15 cellular contexts compared by ENCODE assay signal in the genomic region with DNA sequence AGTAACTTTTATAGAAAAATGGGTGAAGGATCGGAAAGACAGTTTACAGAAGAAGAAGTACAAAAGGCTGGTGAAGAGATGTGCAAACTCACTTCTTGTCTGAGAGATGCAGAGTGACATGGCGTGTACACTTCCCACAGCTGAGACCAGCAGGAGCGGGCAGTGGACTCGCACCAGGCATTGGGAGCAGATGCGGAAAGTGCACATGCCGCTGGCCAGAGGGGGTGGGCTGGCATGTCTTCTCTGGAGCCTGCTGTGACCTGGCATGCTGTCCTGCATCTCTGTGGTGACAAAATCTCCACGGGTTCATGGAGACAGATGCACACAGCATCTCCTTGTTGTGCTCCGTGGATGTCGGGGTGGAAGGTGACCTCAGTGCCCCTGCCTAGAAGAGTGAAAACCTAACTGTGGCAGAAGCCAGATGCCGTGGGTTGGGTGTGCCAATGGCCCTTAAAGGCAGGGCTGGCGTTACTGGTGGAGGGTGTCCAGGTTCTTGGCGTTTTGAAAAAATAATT.
DNase-seq lines count a peak whose midpoint lies in the region; ATAC-seq and TF ChIP-seq lines count a peak whose summit lies in the region.
"Had no signal": no experiment of that assay in that cellular context is flagged by ENCODE, and none has a peak within 500 bp of the region (broad histone marks: within the 10 kb centered on the region; RNA-seq: fewer than 3 reads in every experiment).

No MANE protein-coding gene starts in this region.

- H3K36me3 ChIP-seq in suprapubic skin = no peaks in the 10 kb centered on the region

- DNase-seq in activated naive CD8-positive, alpha-beta T cell treated with anti-CD3 and anti-CD28 coated beads, Interleukin-2, amount 10 ng/mL, durations not matched to agents 7 days and 5 days = peak; percentile 14
- DNase-seq in activated naive CD8-positive, alpha-beta T cell treated with anti-CD3 and anti-CD28 coated beads, Interleukin-2, amount 50 U/mL, for 24 hours = no peak
- DNase-seq in chondrocyte (ENCODE audit: low spot score) (peak; percentile 40), memory B cell (ENCODE audit: low spot score in 2 of 2) (no peak), suprapubic skin (ENCODE audit: low spot score in 2 of 2) (peak; percentile 24 to 28), DMS79 treated with DMSO at 0.1 percent for 48 hours (lab: John Stamatoyannopoulos, UW) (no peak)
- DNase-seq: EL, GOT3, NCI-H1048, NCI-H510A treated with DMSO at 0.1 percent for 48 hours, PC-9 had no signal

- POLR2A ChIA-PET in activated naive CD8-positive, alpha-beta T cell treated with anti-CD3 and anti-CD28 coated beads, Interleukin-2, amount 10 ng/mL, durations not matched to agents 7 days and 5 days (lab: Charles Lee) = no interaction called here

- no peak for TF ChIP-seq POLR2A in suprapubic skin (IDR thresholded peaks at IDR 0.05)

- no peaks in the 10 kb centered on the region for H3K9me3 Mint-ChIP-seq in activated naive CD8-positive, alpha-beta T cell treated with anti-CD3 and anti-CD28 coated beads, Interleukin-2, amount 10 ng/mL, durations not matched to agents 7 days and 5 days
- no peaks in the 10 kb centered on the region for H3K9me3 Mint-ChIP-seq in activated naive CD8-positive, alpha-beta T cell treated with anti-CD3 and anti-CD28 coated beads, Interleukin-2, amount 50 U/mL, for 24 hours
- H3K9me3 Mint-ChIP-seq in chondrocyte (ENCODE audit: low read depth) (no peaks in the 10 kb centered on the region), memory B cell (no peaks in the 10 kb centered on the region)

- H3K27ac ChIP-seq in suprapubic skin = no peak overlapping the region
- H3K27ac ChIP-seq: C4-2B, KMS-11, PC-9 had no signal

- no peak overlapping the region for H3K4me3 ChIP-seq in suprapubic skin
- H3K4me3 ChIP-seq: PC-9 had no signal

- no peaks in the 10 kb centered on the region for H3K4me1 ChIP-seq in suprapubic skin

- H3K4me3 Mint-ChIP-seq in activated naive CD8-positive, alpha-beta T cell treated with anti-CD3 and anti-CD28 coated beads, Interleukin-2, amount 10 ng/mL, durations not matched to agents 7 days and 5 days = no peak overlapping the region
- H3K4me3 Mint-ChIP-seq in activated naive CD8-positive, alpha-beta T cell treated with anti-CD3 and anti-CD28 coated beads, Interleukin-2, amount 50 U/mL, for 24 hours = no peak overlapping the region
- no peak overlapping the region for H3K4me3 Mint-ChIP-seq in chondrocyte (ENCODE audit: unreplicated experiment)
- H3K4me3 Mint-ChIP-seq in memory B cell = no peak overlapping the region

- WGBS in suprapubic skin = 90% methylated on average over 12 of the region's 12 CpGs

- no peak overlapping the region for H3K27ac Mint-ChIP-seq in activated naive CD8-positive, alpha-beta T cell treated with anti-CD3 and anti-CD28 coated beads, Interleukin-2, amount 10 ng/mL, durations not matched to agents 7 days and 5 days
- H3K27ac Mint-ChIP-seq in activated naive CD8-positive, alpha-beta T cell treated with anti-CD3 and anti-CD28 coated beads, Interleukin-2, amount 50 U/mL, for 24 hours = no peak overlapping the region
- H3K27ac Mint-ChIP-seq in chondrocyte (ENCODE audit: unreplicated experiment) = no peak overlapping the region
- H3K27ac Mint-ChIP-seq in memory B cell = peak overlapping the region; percentile 39

- no peaks in the 10 kb centered on the region for H3K4me1 Mint-ChIP-seq in activated naive CD8-positive, alpha-beta T cell treated with anti-CD3 and anti-CD28 coated beads, Interleukin-2, amount 10 ng/mL, durations not matched to agents 7 days and 5 days
- no peaks in the 10 kb centered on the region for H3K4me1 Mint-ChIP-seq in activated naive CD8-positive, alpha-beta T cell treated with anti-CD3 and anti-CD28 coated beads, Interleukin-2, amount 50 U/mL, for 24 hours
- H3K4me1 Mint-ChIP-seq in chondrocyte (ENCODE audit: low read depth) (peaks cover 9% of the 10 kb centered on the region), memory B cell (peaks cover 4% of the 10 kb centered on the region)

- H3K27me3 Mint-ChIP-seq in activated naive CD8-positive, alpha-beta T cell treated with anti-CD3 and anti-CD28 coated beads, Interleukin-2, amount 10 ng/mL, durations not matched to agents 7 days and 5 days = peaks cover 13% of the 10 kb centered on the region
- peaks cover 10% of the 10 kb centered on the region for H3K27me3 Mint-ChIP-seq in activated naive CD8-positive, alpha-beta T cell treated with anti-CD3 and anti-CD28 coated beads, Interleukin-2, amount 50 U/mL, for 24 hours
- H3K27me3 Mint-ChIP-seq in chondrocyte (ENCODE audit: low read depth) = no peaks in the 10 kb centered on the region
- peaks cover 13% of the 10 kb centered on the region for H3K27me3 Mint-ChIP-seq in memory B cell

- ATAC-seq in activated naive CD8-positive, alpha-beta T cell treated with anti-CD3 and anti-CD28 coated beads, Interleukin-2, amount 10 ng/mL, durations not matched to agents 7 days and 5 days (ENCODE audit: low read depth) = no peak
- ATAC-seq in activated naive CD8-positive, alpha-beta T cell treated with anti-CD3 and anti-CD28 coated beads, Interleukin-2, amount 50 U/mL, for 24 hours = no peak
- ATAC-seq in memory B cell (ENCODE audit: low read depth) (no peak), HG03097 (IDR thresholded peaks at IDR 0.05; ENCODE audit: low FRiP score, unreplicated experiment) (no peak), HG02610 (IDR thresholded peaks at IDR 0.05; ENCODE audit: unreplicated experiment) (no peak)

- H3K27me3 ChIP-seq in suprapubic skin = no peaks in the 10 kb centered on the region

- TF ChIP-seq EP300 in suprapubic skin (IDR thresholded peaks at IDR 0.05) = no peak

- H3K36me3 Mint-ChIP-seq in activated naive CD8-positive, alpha-beta T cell treated with anti-CD3 and anti-CD28 coated beads, Interleukin-2, amount 10 ng/mL, durations not matched to agents 7 days and 5 days = no peaks in the 10 kb centered on the region
- H3K36me3 Mint-ChIP-seq in activated naive CD8-positive, alpha-beta T cell treated with anti-CD3 and anti-CD28 coated beads, Interleukin-2, amount 50 U/mL, for 24 hours (ENCODE audit: low read depth) = no peaks in the 10 kb centered on the region
- H3K36me3 Mint-ChIP-seq in chondrocyte (ENCODE audit: low read depth) (peaks cover 3% of the 10 kb centered on the region), memory B cell (no peaks in the 10 kb centered on the region)

- TF ChIP-seq CTCF in chondrocyte (IDR thresholded peaks at IDR 0.05) (no peak), suprapubic skin (IDR thresholded peaks at IDR 0.05) (no peak)

- no peaks in the 10 kb centered on the region for H3K9me3 ChIP-seq in suprapubic skin

Comparison
In these comparisons a context has a peak if more than half of its experiments do, and no peak if none do; other contexts are left out.
1. DNase-seq: peak in activated naive CD8-positive, alpha-beta T cell treated with anti-CD3 and anti-CD28 coated beads, Interleukin-2, amount 10 ng/mL, durations not matched to agents 7 days and 5 days (single experiment), chondrocyte (single experiment) and suprapubic skin (2 of 2); none in activated naive CD8-positive, alpha-beta T cell treated with anti-CD3 and anti-CD28 coated beads, Interleukin-2, amount 50 U/mL, for 24 hours (single experiment), memory B cell (0 of 2) and DMS79 treated with DMSO at 0.1 percent for 48 hours (single experiment).